25 cellular contexts compared by ENCODE assay signal in the genomic region with DNA sequence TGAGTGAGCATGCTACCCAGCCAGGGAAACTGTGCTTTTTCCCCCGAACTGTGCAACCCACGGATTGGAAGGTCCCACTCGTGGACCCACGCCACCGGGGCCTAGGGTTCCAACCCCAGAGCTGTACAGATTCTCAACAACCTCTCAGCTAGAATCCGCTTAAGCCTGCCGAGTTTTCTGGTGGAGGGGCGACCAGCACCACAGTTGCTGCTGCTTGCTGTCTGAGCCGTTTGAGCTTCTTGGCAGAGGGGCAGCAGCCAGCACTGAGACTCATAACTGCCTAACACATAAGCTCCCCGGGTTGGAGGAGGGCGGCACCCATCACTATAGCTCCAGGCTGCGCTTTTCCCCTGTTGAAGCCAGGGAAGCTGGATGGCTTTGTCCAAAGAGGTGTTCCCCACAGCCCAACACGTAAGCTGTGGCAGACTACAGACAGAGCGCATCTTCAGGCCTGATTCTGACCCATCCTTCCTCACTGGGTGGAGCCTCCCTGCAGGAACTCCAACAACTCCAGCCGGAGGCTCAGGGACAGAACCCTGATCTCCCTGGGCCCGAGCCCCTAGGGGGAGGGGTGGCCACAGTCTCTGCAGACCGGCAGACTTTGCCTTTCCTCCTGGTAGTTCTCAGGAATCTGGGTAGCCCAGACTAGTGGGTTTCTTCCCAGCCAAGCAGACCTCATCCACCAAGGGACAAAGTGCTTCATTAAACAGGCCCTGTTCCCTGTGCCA.
"Had no signal": no experiment of that assay in that cellular context is flagged by ENCODE, and none has a peak within 500 bp of the region (broad histone marks: within the 10 kb centered on the region; RNA-seq: fewer than 3 reads in every experiment).

No MANE protein-coding gene starts in this region.

- H3K27me3 Mint-ChIP-seq: activated CD4-positive, alpha-beta memory T cell treated with anti-CD3 and anti-CD28 coated beads for 36 hours; activated CD4-positive, alpha-beta T cell treated with anti-CD3 and anti-CD28 coated beads for 36 hours; activated CD4-positive, alpha-beta T cell treated with anti-CD3 and anti-CD28 coated beads, Interleukin-2, amount 10 ng/mL, durations not matched to agents 24 days and 14 days; activated CD8-positive, alpha-beta memory T cell treated with anti-CD3 and anti-CD28 coated beads, Interleukin-2, amount 10 ng/mL, durations not matched to agents 7 days and 5 days; activated naive CD4-positive, alpha-beta T cell treated with anti-CD3 and anti-CD28 coated beads, Interleukin-2, amount 10 ng/mL, durations not matched to agents 7 days and 5 days; activated naive CD8-positive, alpha-beta T cell had no signal

- ATAC-seq: activated CD4-positive, alpha-beta T cell treated with anti-CD3 and anti-CD28 coated beads for 36 hours; activated CD8-positive, alpha-beta memory T cell treated with anti-CD3 and anti-CD28 coated beads, Interleukin-2, amount 10 ng/mL, durations not matched to agents 7 days and 5 days; activated CD8-positive, alpha-beta T cell treated with anti-CD3 and anti-CD28 coated beads, Interleukin-2, amount 10 ng/mL, durations not matched to agents 7 days and 5 days; body of pancreas; esophagus mucosa; heart left ventricle had no signal

- H3K4me1 Mint-ChIP-seq: activated CD4-positive, alpha-beta T cell treated with anti-CD3 and anti-CD28 coated beads for 36 hours; activated CD4-positive, alpha-beta T cell treated with anti-CD3 and anti-CD28 coated beads, Interleukin-2, amount 10 ng/mL, durations not matched to agents 24 days and 14 days; activated CD8-positive, alpha-beta memory T cell treated with anti-CD3 and anti-CD28 coated beads, Interleukin-2, amount 10 ng/mL, durations not matched to agents 7 days and 5 days; activated naive CD4-positive, alpha-beta T cell treated with anti-CD3 and anti-CD28 coated beads, Interleukin-2, amount 10 ng/mL, durations not matched to agents 7 days and 5 days had no signal

- H3K27me3 ChIP-seq: body of pancreas, colonic mucosa, heart left ventricle had no signal

- H3K9me3 Mint-ChIP-seq: activated CD4-positive, alpha-beta memory T cell treated with anti-CD3 and anti-CD28 coated beads for 36 hours; activated CD4-positive, alpha-beta T cell treated with anti-CD3 and anti-CD28 coated beads, Interleukin-2, amount 10 ng/mL, durations not matched to agents 24 days and 14 days; activated T-helper 1 cell treated with anti-CD3 and anti-CD28 coated beads, Interleukin-12 subunit alpha, Interleukin-12 subunit beta, Interleukin-2, Interleukin-4 antibody, amounts not matched to agents 30 ng/mL and 10 ng/mL and 1 ng/mL, durations not matched to agents 14 hours and 24 hours and 36 hours; activated T-helper 2 cell treated with anti-CD3 and anti-CD28 coated beads, Interferon-gamma antibody, Interleukin-2, Interleukin-4, amounts not matched to agents 10 μg/mL and 5 μg/mL and 100 μg/mL, durations not matched to agents 14 hours and 24 hours and 36 hours had no signal

- H3K27ac Mint-ChIP-seq: activated CD4-positive, alpha-beta memory T cell treated with anti-CD3 and anti-CD28 coated beads for 36 hours; activated CD4-positive, alpha-beta T cell treated with anti-CD3 and anti-CD28 coated beads for 36 hours; activated CD4-positive, alpha-beta T cell treated with anti-CD3 and anti-CD28 coated beads, Interleukin-2, amount 10 ng/mL, durations not matched to agents 24 days and 14 days; activated CD8-positive, alpha-beta memory T cell treated with anti-CD3 and anti-CD28 coated beads, Interleukin-2, amount 10 ng/mL, durations not matched to agents 7 days and 5 days; activated CD8-positive, alpha-beta T cell treated with anti-CD3 and anti-CD28 coated beads, Interleukin-2, amount 10 ng/mL, durations not matched to agents 7 days and 5 days; activated naive CD4-positive, alpha-beta T cell treated with anti-CD3 and anti-CD28 coated beads, Interleukin-2, amount 10 ng/mL, durations not matched to agents 7 days and 5 days; activated naive CD8-positive, alpha-beta T cell; activated T-helper 1 cell treated with anti-CD3 and anti-CD28 coated beads, Interleukin-12 subunit alpha, Interleukin-12 subunit beta, Interleukin-2, Interleukin-4 antibody, amounts not matched to agents 30 ng/mL and 10 ng/mL and 1 ng/mL, durations not matched to agents 14 hours and 24 hours and 36 hours; activated T-helper 2 cell treated with anti-CD3 and anti-CD28 coated beads, Interferon-gamma antibody, Interleukin-2, Interleukin-4, amounts not matched to agents 10 μg/mL and 5 μg/mL and 100 μg/mL, durations not matched to agents 14 hours and 24 hours and 36 hours had no signal

- DNase-seq: activated CD4-positive, alpha-beta memory T cell treated with anti-CD3 and anti-CD28 coated beads for 36 hours; activated CD4-positive, alpha-beta T cell treated with anti-CD3 and anti-CD28 coated beads for 36 hours; activated CD4-positive, alpha-beta T cell treated with anti-CD3 and anti-CD28 coated beads, Interleukin-2, amount 10 ng/mL, durations not matched to agents 24 days and 14 days; activated CD4-positive, CD25-positive, alpha-beta regulatory T cell; activated CD4-positive, CD25-positive, alpha-beta regulatory T cell treated with anti-CD3 and anti-CD28 coated beads, Interleukin-2, amount 50 U/mL, for 72 hours; activated CD8-positive, alpha-beta memory T cell treated with anti-CD3 and anti-CD28 coated beads, Interleukin-2, amount 10 ng/mL, durations not matched to agents 7 days and 5 days; activated CD8-positive, alpha-beta memory T cell treated with anti-CD3 and anti-CD28 coated beads, Interleukin-2, amount 50 U/mL, for 4 hours; activated CD8-positive, alpha-beta T cell treated with anti-CD3 and anti-CD28 coated beads, Interleukin-2, amount 10 ng/mL, durations not matched to agents 7 days and 5 days; activated effector memory CD4-positive, alpha-beta T cell treated with anti-CD3 and anti-CD28 coated beads, Interleukin-2, amount 50 U/mL, for 16 hours; activated naive CD4-positive, alpha-beta T cell treated with anti-CD3 and anti-CD28 coated beads, Interleukin-2, amount 10 ng/mL, durations not matched to agents 7 days and 5 days; activated T-cell treated with anti-CD3 and anti-CD28 coated beads, Interleukin-2, amount 50 U/mL, for 1 hour; activated T-cell treated with anti-CD3 and anti-CD28 coated beads, Interleukin-2, amount 50 U/mL, for 48 hours; amygdala; body of pancreas; caudate nucleus; colonic mucosa; effector CD8-positive, alpha-beta T cell; foreskin fibroblast; glutamatergic neuron; heart left ventricle; T-helper 2 cell had no signal

- H3K36me3 ChIP-seq: colonic mucosa, heart left ventricle had no signal

- H3K27ac ChIP-seq: body of pancreas, colonic mucosa, heart left ventricle had no signal

- H3K4me3 Mint-ChIP-seq: activated CD4-positive, alpha-beta memory T cell treated with anti-CD3 and anti-CD28 coated beads for 36 hours; activated CD4-positive, alpha-beta T cell treated with anti-CD3 and anti-CD28 coated beads for 36 hours; activated CD4-positive, alpha-beta T cell treated with anti-CD3 and anti-CD28 coated beads, Interleukin-2, amount 10 ng/mL, durations not matched to agents 24 days and 14 days; activated CD8-positive, alpha-beta memory T cell treated with anti-CD3 and anti-CD28 coated beads, Interleukin-2, amount 10 ng/mL, durations not matched to agents 7 days and 5 days; activated CD8-positive, alpha-beta T cell treated with anti-CD3 and anti-CD28 coated beads, Interleukin-2, amount 10 ng/mL, durations not matched to agents 7 days and 5 days; activated naive CD4-positive, alpha-beta T cell treated with anti-CD3 and anti-CD28 coated beads, Interleukin-2, amount 10 ng/mL, durations not matched to agents 7 days and 5 days; activated naive CD8-positive, alpha-beta T cell; activated T-helper 1 cell treated with anti-CD3 and anti-CD28 coated beads, Interleukin-12 subunit alpha, Interleukin-12 subunit beta, Interleukin-2, Interleukin-4 antibody, amounts not matched to agents 30 ng/mL and 10 ng/mL and 1 ng/mL, durations not matched to agents 14 hours and 24 hours and 36 hours had no signal

- H3K4me1 ChIP-seq: body of pancreas, colonic mucosa, heart left ventricle had no signal

- H3K9me3 ChIP-seq: body of pancreas, colonic mucosa had no signal

- H3K4me3 ChIP-seq: body of pancreas, colonic mucosa, heart left ventricle had no signal

- H3K36me3 Mint-ChIP-seq: activated CD4-positive, alpha-beta memory T cell treated with anti-CD3 and anti-CD28 coated beads for 36 hours; activated CD8-positive, alpha-beta memory T cell treated with anti-CD3 and anti-CD28 coated beads, Interleukin-2, amount 10 ng/mL, durations not matched to agents 7 days and 5 days; activated naive CD4-positive, alpha-beta T cell treated with anti-CD3 and anti-CD28 coated beads, Interleukin-2, amount 10 ng/mL, durations not matched to agents 7 days and 5 days; activated naive CD8-positive, alpha-beta T cell had no signal
